1 cellular context compared by ENCODE assay signal in genomic region chr11:109424893-109425292, GRCh38.
TF ChIP-seq lines count a peak whose summit lies in the region.

No MANE protein-coding gene starts in this region.

TF ChIP-seq in K562, 482 proteins besides CTCF, POLR2A, EP300 and RAD21 (continues in another document):
- TF ChIP-seq, protein P1, sequence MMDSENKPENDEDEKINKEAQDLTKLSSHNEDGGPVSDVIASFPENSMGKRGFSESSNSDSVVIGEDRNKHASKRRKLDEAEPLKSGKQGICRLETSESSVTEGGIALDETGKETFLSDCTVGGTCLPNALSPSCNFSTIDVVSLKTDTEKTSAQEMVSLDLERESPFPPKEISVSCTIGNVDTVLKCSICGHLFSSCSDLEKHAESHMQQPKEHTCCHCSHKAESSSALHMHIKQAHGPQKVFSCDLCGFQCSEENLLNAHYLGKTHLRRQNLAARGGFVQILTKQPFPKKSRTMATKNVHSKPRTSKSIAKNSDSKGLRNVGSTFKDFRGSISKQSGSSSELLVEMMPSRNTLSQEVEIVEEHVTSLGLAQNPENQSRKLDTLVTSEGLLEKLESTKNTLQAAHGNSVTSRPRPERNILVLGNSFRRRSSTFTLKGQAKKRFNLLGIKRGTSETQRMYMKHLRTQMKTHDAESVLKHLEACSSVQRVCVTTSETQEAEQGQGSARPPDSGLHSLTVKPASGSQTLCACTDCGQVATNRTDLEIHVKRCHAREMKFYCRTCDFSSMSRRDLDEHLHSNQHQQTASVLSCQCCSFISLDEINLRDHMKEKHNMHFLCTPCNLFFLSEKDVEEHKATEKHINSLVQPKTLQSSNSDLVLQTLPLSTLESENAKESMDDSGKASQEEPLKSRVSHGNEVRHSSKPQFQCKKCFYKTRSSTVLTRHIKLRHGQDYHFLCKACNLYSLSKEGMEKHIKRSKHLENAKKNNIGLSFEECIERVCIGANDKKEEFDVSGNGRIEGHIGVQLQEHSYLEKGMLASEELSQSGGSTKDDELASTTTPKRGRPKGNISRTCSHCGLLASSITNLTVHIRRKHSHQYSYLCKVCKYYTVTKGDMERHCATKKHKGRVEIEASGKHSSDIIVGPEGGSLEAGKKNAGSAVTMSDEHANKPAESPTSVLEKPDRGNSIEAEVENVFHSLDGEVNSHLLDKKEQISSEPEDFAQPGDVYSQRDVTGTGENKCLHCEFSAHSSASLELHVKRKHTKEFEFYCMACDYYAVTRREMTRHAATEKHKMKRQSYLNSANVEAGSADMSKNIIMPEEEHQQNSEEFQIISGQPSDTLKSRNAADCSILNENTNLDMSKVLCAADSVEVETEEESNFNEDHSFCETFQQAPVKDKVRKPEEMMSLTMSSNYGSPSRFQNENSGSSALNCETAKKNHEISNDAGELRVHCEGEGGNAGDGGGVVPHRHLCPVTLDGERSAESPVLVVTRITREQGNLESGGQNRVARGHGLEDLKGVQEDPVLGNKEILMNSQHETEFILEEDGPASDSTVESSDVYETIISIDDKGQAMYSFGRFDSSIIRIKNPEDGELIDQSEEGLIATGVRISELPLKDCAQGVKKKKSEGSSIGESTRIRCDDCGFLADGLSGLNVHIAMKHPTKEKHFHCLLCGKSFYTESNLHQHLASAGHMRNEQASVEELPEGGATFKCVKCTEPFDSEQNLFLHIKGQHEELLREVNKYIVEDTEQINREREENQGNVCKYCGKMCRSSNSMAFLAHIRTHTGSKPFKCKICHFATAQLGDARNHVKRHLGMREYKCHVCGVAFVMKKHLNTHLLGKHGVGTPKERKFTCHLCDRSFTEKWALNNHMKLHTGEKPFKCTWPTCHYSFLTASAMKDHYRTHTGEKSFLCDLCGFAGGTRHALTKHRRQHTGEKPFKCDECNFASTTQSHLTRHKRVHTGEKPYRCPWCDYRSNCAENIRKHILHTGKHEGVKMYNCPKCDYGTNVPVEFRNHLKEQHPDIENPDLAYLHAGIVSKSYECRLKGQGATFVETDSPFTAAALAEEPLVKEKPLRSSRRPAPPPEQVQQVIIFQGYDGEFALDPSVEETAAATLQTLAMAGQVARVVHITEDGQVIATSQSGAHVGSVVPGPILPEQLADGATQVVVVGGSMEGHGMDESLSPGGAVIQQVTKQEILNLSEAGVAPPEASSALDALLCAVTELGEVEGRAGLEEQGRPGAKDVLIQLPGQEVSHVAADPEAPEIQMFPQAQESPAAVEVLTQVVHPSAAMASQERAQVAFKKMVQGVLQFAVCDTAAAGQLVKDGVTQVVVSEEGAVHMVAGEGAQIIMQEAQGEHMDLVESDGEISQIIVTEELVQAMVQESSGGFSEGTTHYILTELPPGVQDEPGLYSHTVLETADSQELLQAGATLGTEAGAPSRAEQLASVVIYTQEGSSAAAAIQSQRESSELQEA (IDR thresholded peaks at IDR 0.05; ENCODE audit: low read depth): no peak
- TF ChIP-seq MEF2D (tag; conservative IDR thresholded peaks at IDR 0.05; ENCODE audit: low read depth) (no peak), HNRNPL (IDR thresholded peaks at IDR 0.05; ENCODE audit: low read depth, low read length) (no peak), MIER1 (IDR thresholded peaks at IDR 0.05; ENCODE audit: low read depth) (peak; percentile 83), ZNF146 (CRISPR knock-in tag; IDR thresholded peaks at IDR 0.05; ENCODE audit: unreplicated experiment) (no peak), KAT2B (IDR thresholded peaks at IDR 0.05; ENCODE audit: low read depth, low read length) (no peak), MCM5 (IDR thresholded peaks at IDR 0.05; ENCODE audit: low read depth) (no peak), ZNF24 (IDR thresholded peaks at IDR 0.05) (no peak), THAP7 (CRISPR knock-in tag; IDR thresholded peaks at IDR 0.05) (no peak), ZNF282 (CRISPR knock-in tag; IDR thresholded peaks at IDR 0.05) (no peak), NCOA1 (IDR thresholded peaks at IDR 0.05; ENCODE audit: low read depth) (no peak), MAFK (IDR thresholded peaks at IDR 0.05; ENCODE audit: low read length) (no peak), PRMT5 (CRISPR knock-in tag; IDR thresholded peaks at IDR 0.05) (0 out of 2 replicates have a peak, but pooled peaks have one; percentile 47), EWSR1 (IDR thresholded peaks at IDR 0.05; ENCODE audit: borderline replicate concordance, low read depth, partially characterized antibody) (no peak), REST (CRISPR knock-in tag; IDR thresholded peaks at IDR 0.05; ENCODE audit: low read depth) (peak; percentile 89), AFF1 (IDR thresholded peaks at IDR 0.05; ENCODE audit: low read depth in 1 of 2, partially characterized antibody in 2 of 2) (peak in 1 of 2 experiments; percentile 35), ZNF431 (CRISPR knock-in tag; IDR thresholded peaks at IDR 0.05) (no peak), MBD2 (IDR thresholded peaks at IDR 0.05; ENCODE audit: borderline replicate concordance, low read depth) (no peak), ZNF140 (CRISPR knock-in tag; IDR thresholded peaks at IDR 0.05) (no peak), MGA (IDR thresholded peaks at IDR 0.05) (no peak)
- TF ChIP-seq, protein P2, sequence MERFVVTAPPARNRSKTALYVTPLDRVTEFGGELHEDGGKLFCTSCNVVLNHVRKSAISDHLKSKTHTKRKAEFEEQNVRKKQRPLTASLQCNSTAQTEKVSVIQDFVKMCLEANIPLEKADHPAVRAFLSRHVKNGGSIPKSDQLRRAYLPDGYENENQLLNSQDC (CRISPR knock-in tag; IDR thresholded peaks at IDR 0.05): no peak
